8 cellular contexts compared by ENCODE assay signal in the genomic region with DNA sequence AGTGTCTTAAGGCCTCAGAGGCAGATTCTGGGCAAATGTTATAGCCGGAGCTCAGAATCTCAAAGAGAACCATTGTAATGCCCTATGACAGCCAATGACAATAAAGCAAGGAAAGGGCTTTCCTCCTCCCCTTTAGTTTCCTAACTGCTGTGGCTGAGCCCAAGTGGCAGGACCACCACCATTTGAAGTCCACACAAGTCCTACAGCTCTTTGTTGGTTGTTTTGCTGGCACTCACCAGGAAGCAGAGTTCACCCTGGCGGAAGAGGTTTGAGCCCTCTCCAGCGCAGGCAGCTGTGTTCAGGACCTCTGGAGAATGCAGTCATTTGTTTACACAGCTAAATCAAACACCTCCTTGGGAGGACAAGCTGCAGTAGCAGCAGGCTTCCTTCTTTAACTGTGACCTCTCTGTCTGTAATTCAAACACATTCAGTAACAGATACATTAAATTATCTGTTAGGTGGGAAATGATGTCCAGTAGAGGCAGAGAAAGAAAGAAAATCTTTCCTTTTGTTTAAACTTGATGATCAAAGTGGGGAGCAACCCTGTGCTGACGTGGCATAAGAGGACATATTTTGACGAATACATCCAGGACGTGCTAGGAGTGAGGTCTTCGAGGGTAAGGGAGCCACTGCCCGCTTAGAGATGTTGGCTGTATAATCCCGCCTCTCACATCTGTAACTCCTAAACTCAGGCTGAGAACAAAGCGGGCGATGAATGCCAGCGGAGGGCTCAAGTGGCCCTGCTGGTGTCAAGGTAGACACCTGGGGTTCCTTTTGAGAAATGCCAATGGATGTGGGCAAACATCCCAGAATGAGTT. TPM values are rescaled to one million over a fixed set of nuclear protein-coding genes. Genes with fewer than 3 reads are reported as not detected.
A peak's percentile ranks its signal among the peaks of the same experiment; 100 is the strongest.
DNase-seq lines count a peak whose midpoint lies in the region; TF ChIP-seq lines count a peak whose summit lies in the region.

No MANE protein-coding gene starts in this region.

- H3K9me3 ChIP-seq in stomach smooth muscle (ENCODE audit: control insufficient read depth in 2 of 2, low read length in 2 of 2), result no peaks in the 10 kb centered on the region

- H3K4me1 ChIP-seq in stomach smooth muscle (ENCODE audit: control insufficient read depth, insufficient read depth, low read length), result peaks cover 13% of the 10 kb centered on the region

- no peak overlapping the region for H3K27ac Mint-ChIP-seq in activated naive CD8-positive, alpha-beta T cell treated with anti-CD3 and anti-CD28 coated beads for 36 hours

- peak; percentile 22 for DNase-seq in amniotic epithelial cell (ENCODE audit: low read depth)
- no peak for DNase-seq in NCI-H1436 treated with DMSO at 0.1 percent for 48 hours (lab: John Stamatoyannopoulos, UW)
- no peak for DNase-seq in activated CD4-positive, alpha-beta T cell treated with anti-CD3 and anti-CD28 coated beads, Interleukin-2, amount 50 U/mL, for 48 hours
- no peak for DNase-seq in stimulated activated CD4-positive, alpha-beta T cell treated with anti-CD3 and anti-CD28 coated beads, Interleukin-1b, Interleukin-23, amount 100 ng/mL, for 48 hours
- DNase-seq in activated naive CD8-positive, alpha-beta T cell treated with anti-CD3 and anti-CD28 coated beads for 36 hours, result no peak

- H3K9me3 Mint-ChIP-seq in activated naive CD8-positive, alpha-beta T cell treated with anti-CD3 and anti-CD28 coated beads for 36 hours, result no peaks in the 10 kb centered on the region

- TF ChIP-seq EP300 in Ishikawa (IDR thresholded peaks at IDR 0.05; ENCODE audit: borderline replicate concordance), result peak; percentile 98; the same call in 1 of the 2 replicates

- peak overlapping the region; percentile 21 for H3K27ac ChIP-seq in layer of hippocampus (ENCODE audit: low read depth, low read length)
- H3K27ac ChIP-seq in stomach smooth muscle (ENCODE audit: low read length), result peak overlapping the region; percentile 24

- no peaks in the 10 kb centered on the region for H3K27me3 Mint-ChIP-seq in activated naive CD8-positive, alpha-beta T cell treated with anti-CD3 and anti-CD28 coated beads for 36 hours

- H3K4me3 ChIP-seq in stomach smooth muscle (ENCODE audit: low read length in 2 of 2), result no peak overlapping the region

- H3K36me3 ChIP-seq in stomach smooth muscle (ENCODE audit: control insufficient read depth in 2 of 2, insufficient read depth in 2 of 2, low read length in 2 of 2), result no peaks in the 10 kb centered on the region

- H3K36me3 Mint-ChIP-seq in activated naive CD8-positive, alpha-beta T cell treated with anti-CD3 and anti-CD28 coated beads for 36 hours, result no peaks in the 10 kb centered on the region

- TF ChIP-seq RAD21 in Ishikawa (IDR thresholded peaks at IDR 0.05; ENCODE audit: low read depth), result no peak

- no peak overlapping the region for H3K9ac ChIP-seq in stomach smooth muscle (ENCODE audit: low read length in 2 of 2)

- H3K4me3 Mint-ChIP-seq in activated naive CD8-positive, alpha-beta T cell treated with anti-CD3 and anti-CD28 coated beads for 36 hours, result no peak overlapping the region

- peaks cover 9% of the 10 kb centered on the region for H3K4me1 Mint-ChIP-seq in activated naive CD8-positive, alpha-beta T cell treated with anti-CD3 and anti-CD28 coated beads for 36 hours

- H3K27me3 ChIP-seq in layer of hippocampus (ENCODE audit: control insufficient read depth, insufficient read depth, low read length) (no peaks in the 10 kb centered on the region), stomach smooth muscle (ENCODE audit: control insufficient read depth in 1 of 2, insufficient read depth in 2 of 2, low read length in 2 of 2) (no peaks in the 10 kb centered on the region)

TF ChIP-seq in Ishikawa, 13 proteins besides CTCF, POLR2A, EP300 and RAD21:
- TF ChIP-seq, protein P1, sequence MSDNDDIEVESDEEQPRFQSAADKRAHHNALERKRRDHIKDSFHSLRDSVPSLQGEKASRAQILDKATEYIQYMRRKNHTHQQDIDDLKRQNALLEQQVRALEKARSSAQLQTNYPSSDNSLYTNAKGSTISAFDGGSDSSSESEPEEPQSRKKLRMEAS (IDR thresholded peaks at IDR 0.05), result peak; percentile 88
- TF ChIP-seq FOXM1 (IDR thresholded peaks at IDR 0.05; ENCODE audit: borderline replicate concordance, low read depth), result no peak
- TF ChIP-seq NFIC (IDR thresholded peaks at IDR 0.05), result peak; percentile 98
- peak; percentile 85 for TF ChIP-seq TEAD4 (IDR thresholded peaks at IDR 0.05)
- peak; percentile 99 for TF ChIP-seq TCF12 (IDR thresholded peaks at IDR 0.05; ENCODE audit: low read depth)
- TF ChIP-seq TAF1 (IDR thresholded peaks at IDR 0.05; ENCODE audit: low read depth), result no peak
- 0 out of 2 replicates have a peak, but pooled peaks have one; percentile 11 for TF ChIP-seq YY1 (IDR thresholded peaks at IDR 0.05; ENCODE audit: low read depth)

RNA-seq across cellular contexts. Expression of a gene that starts 51.9 kb away (rescaled TPM):
- not detected for total RNA-seq in activated naive CD8-positive, alpha-beta T cell treated with anti-CD3 and anti-CD28 coated beads for 36 hours
